ENCODE assay signal across 8 cellular contexts in the genomic region with DNA sequence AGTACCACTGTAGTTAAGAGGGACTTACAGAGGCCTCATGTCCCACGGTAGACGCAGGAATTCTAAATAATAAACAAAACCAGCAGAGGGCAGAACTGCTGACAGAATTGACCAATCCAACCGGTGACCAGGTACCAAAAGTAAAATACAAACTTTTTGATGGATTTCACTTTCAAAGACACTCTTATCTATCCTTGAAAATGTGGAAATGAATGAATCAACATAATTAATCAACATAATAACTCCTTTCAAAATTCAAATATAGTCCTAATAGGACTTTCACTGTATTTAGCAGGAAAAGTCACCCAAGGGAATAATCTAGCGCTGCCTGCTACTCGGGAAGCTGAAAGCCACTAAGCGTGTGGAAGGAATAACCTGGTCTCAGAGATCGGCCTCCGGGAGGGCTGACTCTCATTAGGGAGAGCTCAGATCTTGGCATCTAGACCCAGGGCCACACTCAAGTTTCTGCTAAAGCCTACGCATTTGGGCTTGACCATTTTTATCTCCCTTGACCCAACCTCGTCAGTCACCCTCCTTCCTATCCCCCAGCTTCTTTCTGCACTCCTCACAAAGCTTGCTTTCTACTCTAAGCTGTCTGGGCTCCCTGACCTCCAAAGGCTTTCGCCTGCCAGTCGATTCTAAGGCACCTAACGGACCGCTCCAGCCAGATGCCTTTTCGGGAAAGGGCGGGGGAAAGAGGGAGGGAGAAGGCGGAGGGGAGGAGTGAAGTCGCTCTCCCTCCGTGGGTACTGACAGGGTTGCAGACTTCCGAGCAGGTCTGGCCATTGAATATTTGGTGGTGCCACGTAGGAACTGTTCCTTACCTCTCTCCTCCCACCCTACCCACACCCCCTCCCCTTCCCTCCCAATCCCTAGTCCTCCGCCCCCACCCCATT. TPM values are rescaled to one million over a fixed set of nuclear protein-coding genes. Genes with fewer than 3 reads are reported as not detected.
DNase-seq lines count a peak whose midpoint lies in the region; ATAC-seq and TF ChIP-seq lines count a peak whose summit lies in the region.

No MANE protein-coding gene starts in this region.

- intact Hi-C loops in testis (cut with DNase I; ENCODE audit: low total_unique reads), result loop anchor here (10.0 kb wide), 1 partner anchor 408 kb away; no protein-coding TSS in a partner anchor

- DNase-seq in COLO829 (ENCODE audit: low spot score) (peak; percentile 43), NCI-H526 treated with DMSO at 0.1 percent for 48 hours (lab: John Stamatoyannopoulos, UW) (peak; percentile 94), left lobe of liver (ENCODE audit: low spot score) (no peak), testis (peak; percentile 29)
- no peak for DNase-seq in stimulated activated CD8-positive, alpha-beta memory T cell treated with anti-CD3 and anti-CD28 coated beads, Interleukin-4, amount 100 ng/mL, for 48 hours

- peak overlapping the region in 1 of 2 donors; percentile 10 for H3K4me3 ChIP-seq in testis

- H3K27ac ChIP-seq in cingulate gyrus (ENCODE audit: low read depth, low read length) (peak overlapping the region; percentile 2), testis (no peak overlapping the region)

- no peaks in the 10 kb centered on the region for H3K9me3 ChIP-seq in testis

- peak in 2 of 3 experiments; percentile 19 to 47 for TF ChIP-seq CTCF in testis (IDR thresholded peaks at IDR 0.05)

- no peaks in the 10 kb centered on the region for H3K27me3 ChIP-seq in testis

- 0 to 1% methylated on average over 21 to 22 of the region's 22 CpGs for WGBS in testis, 2 donors

- H3K36me3 ChIP-seq in testis (ENCODE audit: low read depth, missing control alignments), result no peaks in the 10 kb centered on the region

- no peaks in the 10 kb centered on the region for H3K4me1 ChIP-seq in testis

- no peak for TF ChIP-seq POLR2A in testis (IDR thresholded peaks at IDR 0.05)

- peak; percentile 89 for ATAC-seq in GM18909 (IDR thresholded peaks at IDR 0.05; ENCODE audit: poor library complexity, unreplicated experiment)
- peak; percentile 68 for ATAC-seq in HG03108 (IDR thresholded peaks at IDR 0.05; ENCODE audit: unreplicated experiment)
- ATAC-seq in left lobe of liver, result peak; percentile 94

RNA-seq across cellular contexts. Expression of a gene that starts 1.6 kb away (rescaled TPM):
- total RNA-seq in left lobe of liver, result 0.08 TPM
- total RNA-seq in testis, result 1 to 10 TPM; 3.5 to 4.0 TPM
- polyA plus RNA-seq in testis (ENCODE audit: insufficient read depth, low read depth, low replicate concordance), result 7.0 TPM

Comparison
In these comparisons a context has a peak if more than half of its experiments do, and no peak if none do; other contexts are left out.
1. DNase-seq: peak in COLO829 (single experiment), NCI-H526 treated with DMSO at 0.1 percent for 48 hours (single experiment) and testis (single experiment); none in left lobe of liver (single experiment) and stimulated activated CD8-positive, alpha-beta memory T cell treated with anti-CD3 and anti-CD28 coated beads, Interleukin-4, amount 100 ng/mL, for 48 hours (single experiment).
2. Peak in every context shown above with its lines, with median percentiles within 50 percentile points of each other: ATAC-seq.